ENCODE assay signal across 17 cellular contexts in genomic region chr15:48144889-48145288, GRCh38. TPM values are rescaled to one million over a fixed set of nuclear protein-coding genes. Genes with fewer than 3 reads are reported as not detected.
DNase-seq lines count a peak whose midpoint lies in the region; ATAC-seq and TF ChIP-seq lines count a peak whose summit lies in the region.
"Had no signal": no experiment of that assay in that cellular context is flagged by ENCODE, and none has a peak within 500 bp of the region (broad histone marks: within the 10 kb centered on the region; RNA-seq: fewer than 3 reads in every experiment).

No MANE protein-coding gene starts in this region.

- DNase-seq in NOMO-1 treated with DMSO at 0.1 percent for 48 hours (lab: John Stamatoyannopoulos, UW; ENCODE audit: unreplicated experiment) (peak; percentile 7), NOMO-1 treated with dmso at 0.1 percent for 144 hours (lab: John Stamatoyannopoulos, UW; ENCODE audit: unreplicated experiment) (no peak), amniotic epithelial cell (ENCODE audit: low read depth) (peak; percentile 3), thoracic aorta (ENCODE audit: low spot score) (no peak), iPS-NIHi11 (ENCODE audit: low spot score) (no peak), NCI-H1105 treated with DMSO at 0.1 percent for 48 hours (lab: John Stamatoyannopoulos, UW) (no peak)
- DNase-seq: activated B cell treated with CpG ODN at 0.5 μM for 24 hours, DMS53, heart left ventricle, mucosa of descending colon, NCI-H1436 treated with DMSO at 0.1 percent for 48 hours, PC-9 had no signal

- H3K4me3 ChIP-seq in thoracic aorta, result peak overlapping the region; percentile 18
- H3K4me3 ChIP-seq: heart left ventricle, mucosa of descending colon, PC-9, skin epidermis had no signal

- TF ChIP-seq CTCF in thoracic aorta (IDR thresholded peaks at IDR 0.05), result no peak

- peaks cover 5% of the 10 kb centered on the region for H3K36me3 ChIP-seq in thoracic aorta

- peaks cover 20 to 61% of the 10 kb centered on the region in 2 donors for H3K4me1 ChIP-seq in thoracic aorta (ENCODE audit: control insufficient read depth in 1 of 2, low read depth in 2 of 2)

- ATAC-seq in HG03378 (IDR thresholded peaks at IDR 0.05; ENCODE audit: unreplicated experiment) (peak; percentile 80), thoracic aorta (ENCODE audit: insufficient number of reproducible peaks, low FRiP score, low read depth) (no peak), GM21526 (IDR thresholded peaks at IDR 0.05; ENCODE audit: low FRiP score, unreplicated experiment) (no peak)
- ATAC-seq: mucosa of descending colon had no signal

- peak overlapping the region; percentile 76 to 91 for H3K27ac ChIP-seq in thoracic aorta
- H3K27ac ChIP-seq: 22Rv1, PC-9, skin epidermis had no signal

- H3K9me3 ChIP-seq in thoracic aorta, result no peaks in the 10 kb centered on the region
- H3K9me3 ChIP-seq: heart left ventricle, mucosa of descending colon had no signal

- H3K27me3 ChIP-seq in thoracic aorta (replicated peaks; ENCODE audit: insufficient read depth), result no peaks in the 10 kb centered on the region
- H3K27me3 ChIP-seq: heart left ventricle had no signal

RNA-seq across cellular contexts. Expression of gene SLC24A5, which starts 24.1 kb away (rescaled TPM):
- not detected for total RNA-seq in thoracic aorta
- total RNA-seq: activated B cell treated with CpG ODN at 0.5 μM for 24 hours; activated T-helper 2 cell treated with anti-CD3 and anti-CD28 coated beads, Interferon-gamma antibody, Interleukin-2, Interleukin-4, amounts not matched to agents 10 μg/mL and 5 μg/mL and 100 μg/mL, durations not matched to agents 14 hours and 24 hours and 36 hours; heart left ventricle; mucosa of descending colon; PC-9 had no signal

RNA-seq across cellular contexts. Expression of gene MYEF2, which starts 33.2 kb away (rescaled TPM):
- total RNA-seq in thoracic aorta, result 100 to 1,000 TPM in 1 of 2 donors, 10 to 100 TPM in 1; 63.5 to 168 TPM

RNA-seq across cellular contexts. Expression of gene CTXN2, which starts 46.6 kb away (rescaled TPM):
- not detected for total RNA-seq in thoracic aorta
- total RNA-seq: activated B cell treated with CpG ODN at 0.5 μM for 24 hours, heart left ventricle, PC-9 had no signal

Comparison
In these comparisons a context has a peak if more than half of its experiments do, and no peak if none do; other contexts are left out.
1. DNase-seq: peak in NOMO-1 treated with DMSO at 0.1 percent for 48 hours (single experiment) and amniotic epithelial cell (single experiment); none in NOMO-1 treated with dmso at 0.1 percent for 144 hours (single experiment), thoracic aorta (single experiment), iPS-NIHi11 (single experiment) and NCI-H1105 treated with DMSO at 0.1 percent for 48 hours (single experiment).